ENCODE assay signal across 2 cellular contexts in genomic region chr6:168356872-168357271, GRCh38. TPM values are rescaled to one million over a fixed set of nuclear protein-coding genes. Genes with fewer than 3 reads are reported as not detected.
"Had no signal": no experiment of that assay in that cellular context is flagged by ENCODE, and none has a peak within 500 bp of the region (broad histone marks: within the 10 kb centered on the region; RNA-seq: fewer than 3 reads in every experiment).

No MANE protein-coding gene starts in this region.

RNA-seq across cellular contexts. Expression of gene DACT2, which starts 37.3 kb away (rescaled TPM):
- total RNA-seq: G401, GM12878 had no signal
